1 cellular context compared by ENCODE assay signal in genomic region chr5:57693488-57694305, GRCh38.
TF ChIP-seq lines count a peak whose summit lies in the region.

No MANE protein-coding gene starts in this region.

TF ChIP-seq in liver, 16 proteins besides CTCF, POLR2A, EP300 and RAD21 (continued from another document):
- TF ChIP-seq REST (IDR thresholded peaks at IDR 0.05) (peak; percentile 16), ZBTB33 (IDR thresholded peaks at IDR 0.05) (no peak), MAX (IDR thresholded peaks at IDR 0.05) (no peak), TAF1 (conservative IDR thresholded peaks at IDR 0.05) (peak; percentile 14), YY1 (IDR thresholded peaks at IDR 0.05) (peak; percentile 8), JUND (IDR thresholded peaks at IDR 0.05) (peak in 1 of 2 donors; percentile 29), HNF4G (IDR thresholded peaks at IDR 0.05) (no peak), FOXA1 (IDR thresholded peaks at IDR 0.05) (no peak), GABPA (IDR thresholded peaks at IDR 0.05 in 1 of 2, conservative IDR thresholded peaks at IDR 0.05 in 1 of 2) (no peak), NR2F2 (IDR thresholded peaks at IDR 0.05) (no peak), SP1 (IDR thresholded peaks at IDR 0.05) (peak; percentile 24), FOXA2 (IDR thresholded peaks at IDR 0.05) (no peak), RXRA (IDR thresholded peaks at IDR 0.05) (peak in 1 of 2 donors; percentile 11)
TF ChIP-seq in liver: peak in this region for 7.
